Comparison of ENCODE assay signal across 12 cellular contexts in the genomic region with DNA sequence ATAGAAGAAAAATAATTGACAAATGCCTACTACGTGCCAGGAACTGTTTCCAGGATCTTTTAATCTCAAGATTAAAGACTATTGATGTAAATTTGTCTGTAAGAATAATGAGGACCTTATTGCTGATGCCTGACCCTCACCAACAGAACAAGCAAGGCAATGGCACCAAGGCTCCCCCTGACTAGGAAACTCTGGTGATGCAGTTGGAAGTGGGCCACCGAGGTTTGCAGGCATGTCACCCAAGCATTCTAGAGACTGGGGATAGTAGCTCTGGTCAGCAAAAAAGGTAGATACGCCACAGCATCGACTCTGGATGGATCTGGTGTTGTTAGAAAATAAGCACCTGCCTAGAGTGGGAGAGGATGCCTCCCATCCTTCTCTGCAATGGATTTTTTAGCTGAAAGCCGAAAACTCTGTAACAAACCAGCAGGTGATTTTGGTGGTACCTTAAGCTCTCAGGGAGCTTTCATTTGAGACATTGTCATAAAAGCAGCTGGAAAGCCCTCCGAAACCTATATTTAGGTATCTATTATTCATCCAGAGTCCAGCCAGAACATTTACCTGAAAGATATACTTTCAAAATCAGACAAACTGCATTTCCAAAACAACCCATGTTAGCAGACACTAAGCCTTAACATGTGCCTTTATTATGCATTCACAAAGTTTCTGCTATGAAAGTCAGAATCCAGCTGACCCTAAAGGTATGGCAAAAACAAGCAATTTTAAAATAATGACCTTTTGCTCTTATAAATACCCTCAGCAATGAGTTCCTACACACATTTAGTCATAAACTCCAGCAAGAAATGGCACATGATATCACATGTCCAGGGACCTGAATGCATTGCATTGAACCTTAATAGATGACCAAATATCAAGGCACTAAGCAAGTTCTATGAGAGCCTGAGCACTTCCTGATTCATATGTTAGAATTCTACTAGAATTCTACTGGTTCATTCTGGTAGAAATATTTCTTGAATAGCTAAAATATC.
DNase-seq lines count a peak whose midpoint lies in the region; ATAC-seq, FAIRE-seq and TF ChIP-seq lines count a peak whose summit lies in the region.
"Had no signal": no experiment of that assay in that cellular context is flagged by ENCODE, and none has a peak within 500 bp of the region (broad histone marks: within the 10 kb centered on the region; RNA-seq: fewer than 3 reads in every experiment).

No MANE protein-coding gene starts in this region.

- H3K4me1 ChIP-seq in parathyroid adenoma (peaks cover 4% of the 10 kb centered on the region), osteoblast (ENCODE audit: insufficient read depth, low read length) (no peaks in the 10 kb centered on the region)

- DNase-seq in Ammon's horn (ENCODE audit: low spot score) (peak; percentile 64), SK-MEL-5 (ENCODE audit: low read depth, low spot score) (peak; percentile 91), kidney epithelial cell (ENCODE audit: low read depth) (no peak), Right ventricle myocardium superior (no peak), osteoblast (ENCODE audit: insufficient read length, low spot score, missing footprints) (no peak), GM19239 (ENCODE audit: insufficient read length, low spot score) (no peak)
- DNase-seq: effector CD8-positive, alpha-beta T cell; T-helper 9 cell had no signal

- no peak overlapping the region for H3K9ac ChIP-seq in parathyroid adenoma

- H3K27me3 ChIP-seq in kidney epithelial cell (ENCODE audit: control insufficient read depth, insufficient read depth, low read length) (no peaks in the 10 kb centered on the region), parathyroid adenoma (ENCODE audit: control insufficient read depth, insufficient read depth, low read length) (no peaks in the 10 kb centered on the region), osteoblast (ENCODE audit: insufficient read depth, low read length) (peaks cover 10% of the 10 kb centered on the region)
- H3K27me3 ChIP-seq: right atrium auricular region had no signal

- no peaks in the 10 kb centered on the region for H4K20me1 ChIP-seq in osteoblast (ENCODE audit: insufficient read depth, low read length)

- intact Hi-C loops in Right ventricle myocardium superior (cut with DNase I): no loop called here

- in situ Hi-C loops in SK-MEL-5 (cut with HindIII; ENCODE audit: low pct_unique_long_range_greater_than_20kb, low sequenced_read_pairs): no loop called here

- H3K27ac ChIP-seq in parathyroid adenoma (peak overlapping the region; percentile 64), osteoblast (ENCODE audit: low read depth, low read length) (no peak overlapping the region)
- H3K27ac ChIP-seq: right atrium auricular region had no signal

- no peak for FAIRE-seq in GM19239 (lab: Jason Lieb, UNC)

- H3K4me3 ChIP-seq in kidney epithelial cell (ENCODE audit: low read depth, low read length) (peak overlapping the region; percentile 10), parathyroid adenoma (ENCODE audit: low read depth, low read length) (no peak overlapping the region), osteoblast (ENCODE audit: insufficient read depth, low read length) (no peak overlapping the region)
- H3K4me3 ChIP-seq: right atrium auricular region had no signal

- no peak overlapping the region for H3K4me2 ChIP-seq in parathyroid adenoma (ENCODE audit: low read length)
- H3K4me2 ChIP-seq in osteoblast (ENCODE audit: insufficient read depth, low read length): no peak overlapping the region

- ATAC-seq in GM21576 (IDR thresholded peaks at IDR 0.05; ENCODE audit: unreplicated experiment) (no peak), Right ventricle myocardium superior (ENCODE audit: poor library complexity) (no peak)
- ATAC-seq: activated T-helper 17 cell treated with anti-CD3 and anti-CD28 coated beads, Interleukin-2, amount 50 U/mL, for 72 hours had no signal

- H3K36me3 ChIP-seq in kidney epithelial cell (ENCODE audit: control insufficient read depth, insufficient read depth, low read length) (no peaks in the 10 kb centered on the region), parathyroid adenoma (ENCODE audit: control insufficient read depth, insufficient read depth, low read length) (no peaks in the 10 kb centered on the region), osteoblast (ENCODE audit: insufficient read depth, low read length) (no peaks in the 10 kb centered on the region)
- H3K36me3 ChIP-seq: right atrium auricular region had no signal

- TF ChIP-seq CTCF in kidney epithelial cell (IDR thresholded peaks at IDR 0.05; ENCODE audit: insufficient read depth, low read length, poor library complexity, severe bottlenecking) (no peak), parathyroid adenoma (IDR thresholded peaks at IDR 0.05) (no peak), osteoblast (IDR thresholded peaks at IDR 0.05; ENCODE audit: extremely low read depth, low read depth, low read length) (no peak)

- H3K79me2 ChIP-seq in parathyroid adenoma (no peaks in the 10 kb centered on the region), osteoblast (ENCODE audit: insufficient read depth, low read length) (no peaks in the 10 kb centered on the region)

- H3K9me3 ChIP-seq in parathyroid adenoma (ENCODE audit: control insufficient read depth, low read length): no peaks in the 10 kb centered on the region
- no peaks in the 10 kb centered on the region for H3K9me3 ChIP-seq in osteoblast (ENCODE audit: low read depth, low read length)
- H3K9me3 ChIP-seq: right atrium auricular region had no signal

- H2AFZ ChIP-seq in parathyroid adenoma (peak overlapping the region; percentile 26), osteoblast (ENCODE audit: low read length) (no peak overlapping the region)

Comparison
In these comparisons a context has a peak if more than half of its experiments do, and no peak if none do; other contexts are left out.
1. DNase-seq: peak in Ammon's horn (single experiment) and SK-MEL-5 (single experiment); none in kidney epithelial cell (single experiment), Right ventricle myocardium superior (single experiment), osteoblast (single experiment) and GM19239 (single experiment).